In genomic region chr14:65478596-65478995, GRCh38 we compare ENCODE assay signal across 8 cellular contexts.
DNase-seq lines count a peak whose midpoint lies in the region; ATAC-seq, FAIRE-seq and TF ChIP-seq lines count a peak whose summit lies in the region.

No MANE protein-coding gene starts in this region.

- no peak overlapping the region for H3K27ac ChIP-seq in A549
- H3K27ac ChIP-seq in OCI-LY3 (ENCODE audit: low read length): no peak overlapping the region

- no peaks in the 10 kb centered on the region for H3K9me3 ChIP-seq in A549
- H3K9me3 ChIP-seq in OCI-LY3 (ENCODE audit: insufficient read depth, low read length): no peaks in the 10 kb centered on the region

- H3K36me3 ChIP-seq in OCI-LY3 (replicated peaks; ENCODE audit: low read depth, low read length): no peaks in the 10 kb centered on the region

- no peak for FAIRE-seq in A549 (lab: Jason Lieb, UNC)
- peak; percentile 69 for FAIRE-seq in GM12891 (lab: Jason Lieb, UNC)

- H3K9ac ChIP-seq in OCI-LY3 (ENCODE audit: low read length): no peak overlapping the region

- peaks cover 27% of the 10 kb centered on the region for H3K4me1 Mint-ChIP-seq in type B pancreatic cell (ENCODE audit: unreplicated experiment)

- H3K4me1 ChIP-seq in A549 (peaks cover 4% of the 10 kb centered on the region; the same call in 1 of the 3 replicates), OCI-LY3 (ENCODE audit: low read length) (peaks cover 59% of the 10 kb centered on the region)

- no peaks in the 10 kb centered on the region for H3K79me2 ChIP-seq in OCI-LY3 (ENCODE audit: low read length)

- no peak overlapping the region for H2AFZ ChIP-seq in OCI-LY3 (ENCODE audit: low read depth, low read length)

- peak overlapping the region; percentile 24; the same call in 2 of the 3 replicates for H3K4me2 ChIP-seq in A549
- H3K4me2 ChIP-seq in OCI-LY3 (ENCODE audit: low read length): peak overlapping the region; percentile 2; the same call in 1 of the 2 replicates

- 58% methylated on average over 1 of the region's 1 CpG for WGBS in A549 (ENCODE audit: missing lambda C conversion rate)

- ATAC-seq in A549: peak in 1 of 2 experiments; percentile 51; a peak in 1 of 6 replicates

- H3K27me3 ChIP-seq in OCI-LY3 (ENCODE audit: low read depth, low read length): peaks cover 30% of the 10 kb centered on the region

- no peak overlapping the region for H3K27ac Mint-ChIP-seq in type B pancreatic cell

- no peak for TF ChIP-seq EP300 in A549 (IDR thresholded peaks at IDR 0.05)

- no peak overlapping the region for H3K4me3 ChIP-seq in A549
- no peak overlapping the region for H3K4me3 ChIP-seq in OCI-LY3 (ENCODE audit: low read length)
- no peak overlapping the region for H3K4me3 ChIP-seq in fibroblast of mammary gland (ENCODE audit: control insufficient read depth, low read depth, low read length)

- no peak for TF ChIP-seq RAD21 in A549 (conservative IDR thresholded peaks at IDR 0.05 in 1 of 2, IDR thresholded peaks at IDR 0.05 in 1 of 2)

- TF ChIP-seq CTCF in A549 (IDR thresholded peaks at IDR 0.05) (no peak), OCI-LY3 (IDR thresholded peaks at IDR 0.05; ENCODE audit: low read depth, low read length) (no peak), fibroblast of mammary gland (conservative IDR thresholded peaks at IDR 0.05; ENCODE audit: control insufficient read depth, insufficient read depth, low read depth, low read length) (no peak), type B pancreatic cell (conservative IDR thresholded peaks at IDR 0.05) (no peak)

- CTCF ChIA-PET in A549 (lab: Yijun Ruan, JAX): interaction anchor here (0.8 to 1.1 kb wide), 2 partner anchors 9 to 45 kb away, joined by 3 read pairs; no protein-coding TSS in a partner anchor

- no peaks in the 10 kb centered on the region for H3K27me3 Mint-ChIP-seq in type B pancreatic cell

- no peaks in the 10 kb centered on the region for H3K36me3 Mint-ChIP-seq in type B pancreatic cell

- no peaks in the 10 kb centered on the region for H3K9me3 Mint-ChIP-seq in type B pancreatic cell

- TF ChIP-seq POLR2A in A549 (IDR thresholded peaks at IDR 0.05; ENCODE audit: low read length) (no peak), GM12891 (IDR thresholded peaks at IDR 0.05; ENCODE audit: low read depth, low read length) (no peak)

- H3K4me3 Mint-ChIP-seq in type B pancreatic cell: no peak overlapping the region

- POLR2A ChIA-PET in A549 (lab: Yijun Ruan, JAX): no interaction called here

- no peaks in the 10 kb centered on the region for H4K20me1 ChIP-seq in OCI-LY3 (ENCODE audit: insufficient read depth, low read length)

- peak in 1 of 2 experiments; percentile 10 for DNase-seq in A549 (ENCODE audit: low read depth in 1 of 2, low spot score in 1 of 2)
- no peak for DNase-seq in GM12891 (ENCODE audit: insufficient read length, low spot score)
- DNase-seq in fibroblast of mammary gland (ENCODE audit: low read depth): peak; percentile 38
- DNase-seq in type B pancreatic cell (ENCODE audit: extremely low spot score, unreplicated experiment): no peak
- DNase-seq in NCI-H2081 treated with DMSO at 0.1 percent for 48 hours (lab: John Stamatoyannopoulos, UW): no peak
- DNase-seq in DMS 273 (lab: John Stamatoyannopoulos, UW; ENCODE audit: unreplicated experiment): no peak
- no peak for DNase-seq in ecto neural progenitor cell (ENCODE audit: low spot score)

TF ChIP-seq in A549, 52 proteins besides CTCF, POLR2A, EP300 and RAD21:
- TF ChIP-seq ZFP36 (IDR thresholded peaks at IDR 0.05; ENCODE audit: borderline replicate concordance, partially characterized antibody): no peak
- no peak for TF ChIP-seq RNF2 (IDR thresholded peaks at IDR 0.05; ENCODE audit: borderline replicate concordance, low read depth)
- no peak for TF ChIP-seq EHF (CRISPR knock-in tag; IDR thresholded peaks at IDR 0.05)
- no peak for TF ChIP-seq MAX (IDR thresholded peaks at IDR 0.05)
- TF ChIP-seq, protein P1, sequence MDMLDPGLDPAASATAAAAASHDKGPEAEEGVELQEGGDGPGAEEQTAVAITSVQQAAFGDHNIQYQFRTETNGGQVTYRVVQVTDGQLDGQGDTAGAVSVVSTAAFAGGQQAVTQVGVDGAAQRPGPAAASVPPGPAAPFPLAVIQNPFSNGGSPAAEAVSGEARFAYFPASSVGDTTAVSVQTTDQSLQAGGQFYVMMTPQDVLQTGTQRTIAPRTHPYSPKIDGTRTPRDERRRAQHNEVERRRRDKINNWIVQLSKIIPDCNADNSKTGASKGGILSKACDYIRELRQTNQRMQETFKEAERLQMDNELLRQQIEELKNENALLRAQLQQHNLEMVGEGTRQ (IDR thresholded peaks at IDR 0.05): no peak
- TF ChIP-seq ELK1 (IDR thresholded peaks at IDR 0.05; ENCODE audit: low read depth, low read length): no peak
- TF ChIP-seq FOSL2 (IDR thresholded peaks at IDR 0.05): no peak
- TF ChIP-seq FOSL2 (CRISPR knock-in tag; IDR thresholded peaks at IDR 0.05): no peak
- TF ChIP-seq PHF8 (IDR thresholded peaks at IDR 0.05; ENCODE audit: borderline replicate concordance, low read depth): no peak
- TF ChIP-seq CEBPB (IDR thresholded peaks at IDR 0.05): no peak
- no peak for TF ChIP-seq HOXB13 (CRISPR knock-in tag; IDR thresholded peaks at IDR 0.05; ENCODE audit: low read depth)
- TF ChIP-seq ESRRA (IDR thresholded peaks at IDR 0.05; ENCODE audit: borderline replicate concordance, low read length): no peak
- no peak for TF ChIP-seq POLR2AphosphoS2 (conservative IDR thresholded peaks at IDR 0.05; ENCODE audit: low read length)

TF ChIP-seq in GM12891, 5 proteins besides CTCF, POLR2A, EP300 and RAD21:
- no peak for TF ChIP-seq POU2F2 (IDR thresholded peaks at IDR 0.05; ENCODE audit: low read depth, low read length)
- no peak for TF ChIP-seq PAX5 (IDR thresholded peaks at IDR 0.05; ENCODE audit: insufficient read depth, low read length, severe bottlenecking)
- TF ChIP-seq POLR2AphosphoS5 (IDR thresholded peaks at IDR 0.05; ENCODE audit: low read depth, low read length): no peak
- no peak for TF ChIP-seq SPI1 (IDR thresholded peaks at IDR 0.05; ENCODE audit: low read depth, low read length)
- TF ChIP-seq TAF1 (IDR thresholded peaks at IDR 0.05; ENCODE audit: low read depth, low read length): no peak
